1 cellular context compared by ENCODE assay signal in the genomic region with DNA sequence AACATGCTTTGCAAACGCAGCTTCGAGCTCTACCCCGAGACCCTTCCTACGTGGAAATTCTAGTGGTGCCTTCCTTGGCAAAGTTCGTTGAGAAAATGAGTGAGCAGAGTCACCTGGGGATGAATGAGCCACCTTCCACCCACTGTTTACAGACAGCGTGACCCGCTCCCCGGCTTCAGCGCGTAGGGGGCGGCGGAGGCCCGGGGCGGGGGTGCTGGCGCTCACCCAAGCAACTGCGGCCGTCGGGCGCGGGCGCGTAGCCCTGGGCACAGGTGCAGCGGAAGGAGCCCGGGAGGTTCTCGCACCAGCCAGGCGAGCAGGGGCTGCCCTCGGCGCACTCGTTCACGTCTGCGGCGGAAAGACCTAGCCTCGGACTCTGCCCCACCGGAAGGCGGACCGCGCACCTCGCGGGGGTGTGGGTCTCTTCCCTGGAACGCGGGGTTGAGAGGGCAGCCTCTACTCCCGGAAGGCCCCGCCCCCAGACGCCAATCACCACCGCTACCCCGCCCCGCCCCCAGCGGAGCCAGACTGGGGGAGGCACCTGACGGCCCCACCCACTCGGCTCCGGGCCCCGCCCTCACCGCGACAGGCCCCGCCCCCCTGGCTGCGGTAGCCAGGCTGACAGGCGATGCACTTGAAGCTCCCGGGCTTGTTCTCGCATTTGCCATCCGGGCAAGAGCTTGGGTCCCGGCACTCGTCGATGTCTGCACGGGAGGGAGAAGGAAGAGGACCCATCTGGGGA.
TF ChIP-seq lines count a peak whose summit lies in the region.

No MANE protein-coding gene starts in this region.

TF ChIP-seq in HepG2, 621 proteins besides CTCF, POLR2A, EP300 and RAD21 (continued from another document and continues in another):
- TF ChIP-seq REST (IDR thresholded peaks at IDR 0.05; ENCODE audit: borderline replicate concordance in 1 of 2, low read depth in 1 of 2, low read length in 2 of 2) (no peak), ZNF124 (CRISPR knock-in tag; IDR thresholded peaks at IDR 0.05) (no peak), ZBTB25 (CRISPR knock-in tag; IDR thresholded peaks at IDR 0.05) (0 out of 2 replicates have a peak, but pooled peaks have one; percentile 25), ZSCAN29 (CRISPR knock-in tag; conservative IDR thresholded peaks at IDR 0.05) (no peak), NR2F6 (IDR thresholded peaks at IDR 0.05) (no peak), NR2F6 (CRISPR knock-in tag; IDR thresholded peaks at IDR 0.05) (peak; percentile 75), ARID5B (CRISPR knock-in tag; IDR thresholded peaks at IDR 0.05) (0 out of 2 replicates have a peak, but pooled peaks have one; percentile 17), NR2C2 (CRISPR knock-in tag; IDR thresholded peaks at IDR 0.05; ENCODE audit: borderline replicate concordance) (peak; percentile 45; the same call in 1 of the 2 replicates), ZNF225 (CRISPR knock-in tag; IDR thresholded peaks at IDR 0.05) (no peak), CCAR2 (optimal IDR thresholded peaks at IDR 0.05; ENCODE audit: low read depth, low read length) (no peak), RFX3 (CRISPR knock-in tag; IDR thresholded peaks at IDR 0.05) (no peak), TCF7L2 (IDR thresholded peaks at IDR 0.05; ENCODE audit: low read depth, low read length) (no peak), ISL2 (CRISPR knock-in tag; IDR thresholded peaks at IDR 0.05) (no peak), GATAD2A (CRISPR knock-in tag; IDR thresholded peaks at IDR 0.05) (peak; percentile 34; the same call in 1 of the 2 replicates), TCF12 (IDR thresholded peaks at IDR 0.05) (no peak), TCF12 (CRISPR knock-in tag; IDR thresholded peaks at IDR 0.05) (no peak), IKZF4 (CRISPR knock-in tag; IDR thresholded peaks at IDR 0.05; ENCODE audit: borderline replicate concordance, low read depth, not compliant biosample characterization) (no peak), PHF21A (CRISPR knock-in tag; IDR thresholded peaks at IDR 0.05) (peak; percentile 72; the same call in 1 of the 2 replicates), SETDB1 (CRISPR knock-in tag; IDR thresholded peaks at IDR 0.05; ENCODE audit: borderline replicate concordance) (no peak), ZNF484 (CRISPR knock-in tag; IDR thresholded peaks at IDR 0.05; ENCODE audit: borderline replicate concordance, low read depth) (no peak), MEIS1 (CRISPR knock-in tag; IDR thresholded peaks at IDR 0.05; ENCODE audit: borderline replicate concordance) (no peak), MYNN (CRISPR knock-in tag; IDR thresholded peaks at IDR 0.05; ENCODE audit: low read depth) (no peak), HCFC1 (IDR thresholded peaks at IDR 0.05; ENCODE audit: low read depth, low read length) (no peak), ZNF547 (CRISPR knock-in tag; IDR thresholded peaks at IDR 0.05) (no peak), ZNF3 (CRISPR knock-in tag; IDR thresholded peaks at IDR 0.05) (no peak), ZHX1 (CRISPR knock-in tag; IDR thresholded peaks at IDR 0.05; ENCODE audit: low read depth) (no peak), ZNF737 (CRISPR knock-in tag; IDR thresholded peaks at IDR 0.05; ENCODE audit: borderline replicate concordance) (no peak)
- TF ChIP-seq, protein P1, sequence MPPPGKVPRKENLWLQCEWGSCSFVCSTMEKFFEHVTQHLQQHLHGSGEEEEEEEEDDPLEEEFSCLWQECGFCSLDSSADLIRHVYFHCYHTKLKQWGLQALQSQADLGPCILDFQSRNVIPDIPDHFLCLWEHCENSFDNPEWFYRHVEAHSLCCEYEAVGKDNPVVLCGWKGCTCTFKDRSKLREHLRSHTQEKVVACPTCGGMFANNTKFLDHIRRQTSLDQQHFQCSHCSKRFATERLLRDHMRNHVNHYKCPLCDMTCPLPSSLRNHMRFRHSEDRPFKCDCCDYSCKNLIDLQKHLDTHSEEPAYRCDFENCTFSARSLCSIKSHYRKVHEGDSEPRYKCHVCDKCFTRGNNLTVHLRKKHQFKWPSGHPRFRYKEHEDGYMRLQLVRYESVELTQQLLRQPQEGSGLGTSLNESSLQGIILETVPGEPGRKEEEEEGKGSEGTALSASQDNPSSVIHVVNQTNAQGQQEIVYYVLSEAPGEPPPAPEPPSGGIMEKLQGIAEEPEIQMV (CRISPR knock-in tag; IDR thresholded peaks at IDR 0.05; ENCODE audit: low read depth), result peak; percentile 88
- TF ChIP-seq, protein P2, sequence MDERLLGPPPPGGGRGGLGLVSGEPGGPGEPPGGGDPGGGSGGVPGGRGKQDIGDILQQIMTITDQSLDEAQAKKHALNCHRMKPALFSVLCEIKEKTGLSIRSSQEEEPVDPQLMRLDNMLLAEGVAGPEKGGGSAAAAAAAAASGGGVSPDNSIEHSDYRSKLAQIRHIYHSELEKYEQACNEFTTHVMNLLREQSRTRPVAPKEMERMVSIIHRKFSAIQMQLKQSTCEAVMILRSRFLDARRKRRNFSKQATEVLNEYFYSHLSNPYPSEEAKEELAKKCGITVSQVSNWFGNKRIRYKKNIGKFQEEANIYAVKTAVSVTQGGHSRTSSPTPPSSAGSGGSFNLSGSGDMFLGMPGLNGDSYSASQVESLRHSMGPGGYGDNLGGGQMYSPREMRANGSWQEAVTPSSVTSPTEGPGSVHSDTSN (CRISPR knock-in tag; IDR thresholded peaks at IDR 0.05), result 0 out of 2 replicates have a peak, but pooled peaks have one; percentile 52
- TF ChIP-seq, protein P3, sequence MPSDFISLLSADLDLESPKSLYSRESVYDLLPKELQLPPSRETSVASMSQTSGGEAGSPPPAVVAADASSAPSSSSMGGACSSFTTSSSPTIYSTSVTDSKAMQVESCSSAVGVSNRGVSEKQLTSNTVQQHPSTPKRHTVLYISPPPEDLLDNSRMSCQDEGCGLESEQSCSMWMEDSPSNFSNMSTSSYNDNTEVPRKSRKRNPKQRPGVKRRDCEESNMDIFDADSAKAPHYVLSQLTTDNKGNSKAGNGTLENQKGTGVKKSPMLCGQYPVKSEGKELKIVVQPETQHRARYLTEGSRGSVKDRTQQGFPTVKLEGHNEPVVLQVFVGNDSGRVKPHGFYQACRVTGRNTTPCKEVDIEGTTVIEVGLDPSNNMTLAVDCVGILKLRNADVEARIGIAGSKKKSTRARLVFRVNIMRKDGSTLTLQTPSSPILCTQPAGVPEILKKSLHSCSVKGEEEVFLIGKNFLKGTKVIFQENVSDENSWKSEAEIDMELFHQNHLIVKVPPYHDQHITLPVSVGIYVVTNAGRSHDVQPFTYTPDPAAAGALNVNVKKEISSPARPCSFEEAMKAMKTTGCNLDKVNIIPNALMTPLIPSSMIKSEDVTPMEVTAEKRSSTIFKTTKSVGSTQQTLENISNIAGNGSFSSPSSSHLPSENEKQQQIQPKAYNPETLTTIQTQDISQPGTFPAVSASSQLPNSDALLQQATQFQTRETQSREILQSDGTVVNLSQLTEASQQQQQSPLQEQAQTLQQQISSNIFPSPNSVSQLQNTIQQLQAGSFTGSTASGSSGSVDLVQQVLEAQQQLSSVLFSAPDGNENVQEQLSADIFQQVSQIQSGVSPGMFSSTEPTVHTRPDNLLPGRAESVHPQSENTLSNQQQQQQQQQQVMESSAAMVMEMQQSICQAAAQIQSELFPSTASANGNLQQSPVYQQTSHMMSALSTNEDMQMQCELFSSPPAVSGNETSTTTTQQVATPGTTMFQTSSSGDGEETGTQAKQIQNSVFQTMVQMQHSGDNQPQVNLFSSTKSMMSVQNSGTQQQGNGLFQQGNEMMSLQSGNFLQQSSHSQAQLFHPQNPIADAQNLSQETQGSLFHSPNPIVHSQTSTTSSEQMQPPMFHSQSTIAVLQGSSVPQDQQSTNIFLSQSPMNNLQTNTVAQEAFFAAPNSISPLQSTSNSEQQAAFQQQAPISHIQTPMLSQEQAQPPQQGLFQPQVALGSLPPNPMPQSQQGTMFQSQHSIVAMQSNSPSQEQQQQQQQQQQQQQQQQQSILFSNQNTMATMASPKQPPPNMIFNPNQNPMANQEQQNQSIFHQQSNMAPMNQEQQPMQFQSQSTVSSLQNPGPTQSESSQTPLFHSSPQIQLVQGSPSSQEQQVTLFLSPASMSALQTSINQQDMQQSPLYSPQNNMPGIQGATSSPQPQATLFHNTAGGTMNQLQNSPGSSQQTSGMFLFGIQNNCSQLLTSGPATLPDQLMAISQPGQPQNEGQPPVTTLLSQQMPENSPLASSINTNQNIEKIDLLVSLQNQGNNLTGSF (CRISPR knock-in tag; IDR thresholded peaks at IDR 0.05), result no peak
- TF ChIP-seq, protein P4, sequence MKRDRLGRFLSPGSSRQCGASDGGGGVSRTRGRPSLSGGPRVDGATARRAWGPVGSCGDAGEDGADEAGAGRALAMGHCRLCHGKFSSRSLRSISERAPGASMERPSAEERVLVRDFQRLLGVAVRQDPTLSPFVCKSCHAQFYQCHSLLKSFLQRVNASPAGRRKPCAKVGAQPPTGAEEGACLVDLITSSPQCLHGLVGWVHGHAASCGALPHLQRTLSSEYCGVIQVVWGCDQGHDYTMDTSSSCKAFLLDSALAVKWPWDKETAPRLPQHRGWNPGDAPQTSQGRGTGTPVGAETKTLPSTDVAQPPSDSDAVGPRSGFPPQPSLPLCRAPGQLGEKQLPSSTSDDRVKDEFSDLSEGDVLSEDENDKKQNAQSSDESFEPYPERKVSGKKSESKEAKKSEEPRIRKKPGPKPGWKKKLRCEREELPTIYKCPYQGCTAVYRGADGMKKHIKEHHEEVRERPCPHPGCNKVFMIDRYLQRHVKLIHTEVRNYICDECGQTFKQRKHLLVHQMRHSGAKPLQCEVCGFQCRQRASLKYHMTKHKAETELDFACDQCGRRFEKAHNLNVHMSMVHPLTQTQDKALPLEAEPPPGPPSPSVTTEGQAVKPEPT (CRISPR knock-in tag; IDR thresholded peaks at IDR 0.05; ENCODE audit: low read depth), result no peak
